19 cellular contexts compared by ENCODE assay signal in the genomic region with DNA sequence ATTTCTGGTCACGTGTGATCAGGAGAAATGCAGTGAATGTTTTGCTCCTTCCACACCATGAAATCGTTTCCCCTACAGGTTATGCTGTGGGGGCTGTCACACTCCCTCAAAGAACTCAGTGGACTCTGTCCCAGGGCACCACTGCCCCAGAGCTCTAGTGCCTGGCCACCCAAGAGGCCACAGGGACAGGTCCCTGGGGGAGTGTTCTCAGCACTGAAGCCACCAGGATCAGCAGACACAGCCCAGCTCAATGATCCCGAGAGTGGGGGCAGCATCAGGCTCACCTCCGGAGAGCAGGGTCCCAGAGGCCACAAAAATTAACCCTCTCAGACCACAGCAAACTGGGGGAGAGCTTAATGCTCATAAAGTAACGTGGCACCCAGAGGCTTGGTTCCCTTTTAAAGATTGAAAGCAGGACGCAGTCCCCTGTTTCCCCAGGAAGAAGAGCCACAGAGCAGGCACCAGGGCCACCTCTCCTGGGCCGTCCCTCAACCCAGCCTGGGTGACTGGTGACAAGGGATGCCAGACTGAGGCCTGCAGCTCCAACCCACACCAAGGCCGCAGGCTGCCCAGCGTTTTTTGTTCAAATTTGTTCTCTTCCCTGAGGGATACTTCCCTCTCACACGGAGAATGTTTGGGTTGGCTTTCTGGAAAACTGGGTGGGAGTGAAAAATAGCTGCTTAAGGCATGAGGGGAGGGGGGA.
DNase-seq lines count a peak whose midpoint lies in the region; ATAC-seq and TF ChIP-seq lines count a peak whose summit lies in the region.
"Had no signal": no experiment of that assay in that cellular context is flagged by ENCODE, and none has a peak within 500 bp of the region (broad histone marks: within the 10 kb centered on the region; RNA-seq: fewer than 3 reads in every experiment).

No MANE protein-coding gene starts in this region.

- H3K4me2 ChIP-seq in BLaER1: no peak overlapping the region
- no peak overlapping the region for H3K4me2 ChIP-seq in mammary epithelial cell (ENCODE audit: insufficient read depth, low read depth, low read length)
- H3K4me2 ChIP-seq in neural progenitor cell: no peak overlapping the region

- H3K9me3 ChIP-seq in BLaER1 (no peaks in the 10 kb centered on the region), mammary epithelial cell (replicated peaks; ENCODE audit: insufficient read depth, low read length) (no peaks in the 10 kb centered on the region), neural progenitor cell (ENCODE audit: low read depth) (no peaks in the 10 kb centered on the region), suprapubic skin (no peaks in the 10 kb centered on the region)

- H3K9ac ChIP-seq in BLaER1 (no peak overlapping the region), mammary epithelial cell (ENCODE audit: insufficient read depth, low read length) (no peak overlapping the region), neural progenitor cell (no peak overlapping the region)

- H4K20me1 ChIP-seq in BLaER1: no peaks in the 10 kb centered on the region
- no peaks in the 10 kb centered on the region for H4K20me1 ChIP-seq in mammary epithelial cell (ENCODE audit: insufficient read depth, low read length)
- no peaks in the 10 kb centered on the region for H4K20me1 ChIP-seq in neural progenitor cell (ENCODE audit: low read depth)

- no peaks in the 10 kb centered on the region for H3K36me3 Mint-ChIP-seq in neural progenitor cell
- H3K36me3 Mint-ChIP-seq: CD4-positive, CD25-positive, alpha-beta regulatory T cell had no signal

- H3K27ac ChIP-seq in BLaER1 (0 out of 2 replicates have a peak overlapping the region, but pooled peaks have one; percentile 0), mammary epithelial cell (ENCODE audit: insufficient read depth, low read depth, low read length) (no peak overlapping the region), neural progenitor cell (no peak overlapping the region), suprapubic skin (peak overlapping the region; percentile 15)
- H3K27ac ChIP-seq: HL-60, RWPE1 had no signal

- intact Hi-C loops in mammary epithelial cell (cut with micrococcal nuclease): no loop called here

- DNase-seq in mammary epithelial cell (no peak), neural progenitor cell (ENCODE audit: low spot score) (no peak), suprapubic skin (ENCODE audit: low spot score in 2 of 2) (no peak), COLO668 (lab: John Stamatoyannopoulos, UW; ENCODE audit: unreplicated experiment) (no peak), ecto neural progenitor cell (ENCODE audit: low spot score) (no peak), activated gamma-delta T cell treated with Interleukin-2 at 50 U/mL for 16 hours (no peak)
- DNase-seq: CD4-positive, CD25-positive, alpha-beta regulatory T cell; GF-D8; GOT3; KG1; NCI-H1092 treated with DMSO at 0.1 percent for 48 hours; NCI-H1694 treated with DMSO at 0.1 percent for 48 hours; NCI-H345; NCI-H526 treated with DMSO at 0.1 percent for 48 hours; OCI-M1 had no signal

- no peak for TF ChIP-seq POLR2A in suprapubic skin (IDR thresholded peaks at IDR 0.05)

- H3K27me3 Mint-ChIP-seq in neural progenitor cell (ENCODE audit: insufficient read depth, low read depth): peaks cover 14% of the 10 kb centered on the region

- H3K4me1 ChIP-seq in BLaER1: no peaks in the 10 kb centered on the region
- no peaks in the 10 kb centered on the region for H3K4me1 ChIP-seq in mammary epithelial cell (ENCODE audit: insufficient read depth, low read length)
- H3K4me1 ChIP-seq in neural progenitor cell: no peaks in the 10 kb centered on the region
- H3K4me1 ChIP-seq in suprapubic skin: no peaks in the 10 kb centered on the region

- H3K27me3 ChIP-seq in BLaER1: no peaks in the 10 kb centered on the region
- peaks cover 3% of the 10 kb centered on the region for H3K27me3 ChIP-seq in mammary epithelial cell (ENCODE audit: insufficient read depth, low read length)
- no peaks in the 10 kb centered on the region for H3K27me3 ChIP-seq in neural progenitor cell
- peaks cover 4% of the 10 kb centered on the region for H3K27me3 ChIP-seq in suprapubic skin

- H3K4me3 ChIP-seq in BLaER1 (no peak overlapping the region), mammary epithelial cell (replicated peaks in 1 of 3; ENCODE audit: insufficient read depth in 1 of 3, low read depth in 2 of 3, low read length in 3 of 3) (no peak overlapping the region), neural progenitor cell (no peak overlapping the region), suprapubic skin (no peak overlapping the region)

- peak overlapping the region; percentile 18 for H3K4me3 Mint-ChIP-seq in neural progenitor cell
- H3K4me3 Mint-ChIP-seq: CD4-positive, CD25-positive, alpha-beta regulatory T cell had no signal

- peak overlapping the region; percentile 98 for H3K27ac Mint-ChIP-seq in neural progenitor cell

- H2AFZ ChIP-seq in mammary epithelial cell (ENCODE audit: low read depth, low read length) (peak overlapping the region; percentile 8), neural progenitor cell (replicated peaks) (peak overlapping the region; percentile 50)

- H3K36me3 ChIP-seq in BLaER1 (no peaks in the 10 kb centered on the region), mammary epithelial cell (ENCODE audit: insufficient read depth, low read length) (no peaks in the 10 kb centered on the region), neural progenitor cell (no peaks in the 10 kb centered on the region), suprapubic skin (no peaks in the 10 kb centered on the region)

- H3K9me3 Mint-ChIP-seq in neural progenitor cell: no peaks in the 10 kb centered on the region
- H3K9me3 Mint-ChIP-seq: CD4-positive, CD25-positive, alpha-beta regulatory T cell had no signal

- TF ChIP-seq CTCF in mammary epithelial cell (conservative IDR thresholded peaks at IDR 0.05 in 1 of 2, IDR thresholded peaks at IDR 0.05 in 1 of 2; ENCODE audit: extremely low read depth in 1 of 2, insufficient read depth in 1 of 2, low read depth in 1 of 2, low read length in 2 of 2) (no peak), neural progenitor cell (IDR thresholded peaks at IDR 0.05) (no peak), suprapubic skin (IDR thresholded peaks at IDR 0.05) (no peak)

- CTCF ChIA-PET in mammary epithelial cell (lab: Charles Lee; ENCODE audit: low non-redundant PET): no interaction called here

- H3K4me1 Mint-ChIP-seq in neural progenitor cell: peaks cover 22% of the 10 kb centered on the region
- H3K4me1 Mint-ChIP-seq: CD4-positive, CD25-positive, alpha-beta regulatory T cell had no signal

- no TSS peak for BruUV-seq in mammary epithelial cell (replicated peaks; lab: Mats Ljungman, UMichigan)

- H3K79me2 ChIP-seq in mammary epithelial cell (ENCODE audit: insufficient read depth, low read length) (no peaks in the 10 kb centered on the region), neural progenitor cell (ENCODE audit: low read depth) (no peaks in the 10 kb centered on the region)

- dilution Hi-C loops in mammary epithelial cell (cut with HindIII; ENCODE audit: low sequenced_read_pairs): no loop called here

- ATAC-seq in GM18502 (IDR thresholded peaks at IDR 0.05; ENCODE audit: poor library complexity, unreplicated experiment): no peak

- no peaks in the 10 kb centered on the region for H3F3A ChIP-seq in neural progenitor cell (ENCODE audit: low read depth)

- TF ChIP-seq EP300 in suprapubic skin (IDR thresholded peaks at IDR 0.05): no peak

- WGBS in mammary epithelial cell (ENCODE audit: low coverage, missing lambda C conversion rate): 51% methylated on average over 9 of the region's 10 CpGs
- WGBS in suprapubic skin: 86% methylated on average over 8 of the region's 10 CpGs

- in situ Hi-C loops in mammary epithelial cell (cut with MboI; ENCODE audit: low sequenced_read_pairs in 2 of 2): loop anchor here in 1 of 2 donors (5.0 to 10.0 kb wide), 2 partner anchors 110 to 132 kb away; no protein-coding TSS in a partner anchor

Comparison
In these comparisons a context has a peak if more than half of its experiments do, and no peak if none do; other contexts are left out.
1. H3K27ac ChIP-seq: peak in BLaER1 (single experiment) and suprapubic skin (single experiment); none in mammary epithelial cell (single experiment) and neural progenitor cell (single experiment).